ENCODE assay signal across 12 cellular contexts in the genomic region with DNA sequence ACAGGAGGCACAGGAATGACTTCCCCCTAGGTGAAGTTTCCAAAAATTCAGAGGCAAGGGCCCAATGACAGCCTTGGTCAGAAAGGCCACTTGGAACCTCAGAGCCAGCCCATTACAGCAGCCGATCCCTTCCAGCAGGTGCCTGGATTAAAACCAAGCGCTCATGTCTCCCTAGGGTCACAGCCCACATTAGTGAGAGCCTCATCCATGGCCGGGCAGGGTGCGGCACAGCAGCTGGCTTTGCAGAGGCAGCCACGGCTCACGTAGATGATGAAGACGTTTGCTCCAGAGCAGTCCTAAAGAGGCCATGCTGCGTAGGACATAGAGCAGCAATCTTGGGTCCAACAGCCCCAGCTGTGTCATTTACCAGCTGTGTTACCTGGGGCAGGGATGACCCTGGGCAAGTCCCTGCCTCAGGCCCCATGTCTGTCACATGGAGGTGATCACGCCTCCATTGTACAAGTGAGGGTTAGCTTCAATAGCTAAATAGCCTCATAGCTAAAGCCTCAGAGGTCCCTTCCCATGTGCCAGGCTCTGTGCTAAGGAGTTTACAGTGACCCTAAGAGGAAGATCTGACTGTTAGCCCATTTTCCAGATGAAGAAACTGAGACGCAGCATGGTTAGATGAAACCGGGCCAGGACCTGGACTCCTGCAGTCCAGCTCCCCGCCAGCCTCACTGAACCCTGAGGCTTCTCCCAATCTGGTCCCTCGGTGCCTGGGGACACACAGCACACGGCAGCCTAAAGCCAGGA. TPM values are rescaled to one million over a fixed set of nuclear protein-coding genes. Genes with fewer than 3 reads are reported as not detected.
DNase-seq lines count a peak whose midpoint lies in the region; ATAC-seq, FAIRE-seq and TF ChIP-seq lines count a peak whose summit lies in the region.
"Had no signal": no experiment of that assay in that cellular context is flagged by ENCODE, and none has a peak within 500 bp of the region (broad histone marks: within the 10 kb centered on the region; RNA-seq: fewer than 3 reads in every experiment).

No MANE protein-coding gene starts in this region.

- H2AFZ ChIP-seq in hepatocyte (no peak overlapping the region), trophoblast cell (ENCODE audit: insufficient read depth, low read length, poor library complexity) (no peak overlapping the region)

- no peak for FAIRE-seq in D721Med (lab: Jason Lieb, UNC)
- FAIRE-seq: islet of Langerhans had no signal

- peaks cover 48% of the 10 kb centered on the region for H3K79me2 ChIP-seq in hepatocyte
- H3K79me2 ChIP-seq in trophoblast cell (ENCODE audit: control insufficient read depth, insufficient read depth, low read length, poor library complexity) = peaks cover 9% of the 10 kb centered on the region

- H3K23ac ChIP-seq in trophoblast cell (ENCODE audit: low read length) = no peak overlapping the region

- peak overlapping the region; percentile 25 for H4K8ac ChIP-seq in trophoblast cell (ENCODE audit: low read depth, low read length)

- H3K27me3 ChIP-seq in hepatocyte (no peaks in the 10 kb centered on the region), trophoblast cell (ENCODE audit: insufficient read depth, low read length) (no peaks in the 10 kb centered on the region)
- H3K27me3 ChIP-seq: neutrophil had no signal

- H3K14ac ChIP-seq in trophoblast cell (ENCODE audit: low read length) = peak overlapping the region; percentile 67

- peak overlapping the region; percentile 49 for H2BK120ac ChIP-seq in trophoblast cell (ENCODE audit: insufficient read depth, low read length, poor library complexity)

- peaks cover 44% of the 10 kb centered on the region for H3K79me1 ChIP-seq in trophoblast cell (ENCODE audit: low read length)

- H4K12ac ChIP-seq in trophoblast cell (ENCODE audit: low read depth, low read length) = peak overlapping the region; percentile 23

- peak; percentile 8 for TF ChIP-seq POLR2A in GM15510 (IDR thresholded peaks at IDR 0.05; ENCODE audit: borderline replicate concordance, extremely low read depth, insufficient read length)

- no peak overlapping the region for H3K4me3 ChIP-seq in hepatocyte
- H3K4me3 ChIP-seq in trophoblast cell (ENCODE audit: low read depth, low read length) = no peak overlapping the region

- H2AK5ac ChIP-seq in trophoblast cell (ENCODE audit: low read length) = peak overlapping the region; percentile 67

- no peak for ATAC-seq in GM18519 (IDR thresholded peaks at IDR 0.05; ENCODE audit: low FRiP score, unreplicated experiment)
- ATAC-seq in HG03457 (IDR thresholded peaks at IDR 0.05; ENCODE audit: unreplicated experiment) = no peak

- H3K4me2 ChIP-seq in hepatocyte (no peak overlapping the region), trophoblast cell (ENCODE audit: low read length) (no peak overlapping the region)

- peak overlapping the region; percentile 73 for H3K18ac ChIP-seq in trophoblast cell (ENCODE audit: low read length)

- peaks cover 17% of the 10 kb centered on the region for H4K20me1 ChIP-seq in hepatocyte (ENCODE audit: insufficient read depth, poor library complexity, severe bottlenecking)

- H3K27ac ChIP-seq in RWPE1 (peak overlapping the region; percentile 90), hepatocyte (peak overlapping the region; percentile 10), trophoblast cell (ENCODE audit: low read depth, low read length) (peak overlapping the region; percentile 68)

- peak overlapping the region; percentile 11 for H3K4ac ChIP-seq in trophoblast cell (ENCODE audit: low read depth, low read length)

- DNase-seq in RWPE1 (ENCODE audit: low spot score) (no peak), hepatocyte (ENCODE audit: low spot score) (no peak), trophoblast cell (peak; percentile 78 to 86), D721Med (ENCODE audit: insufficient read length, low spot score) (no peak)
- DNase-seq in activated effector memory CD4-positive, alpha-beta T cell treated with anti-CD3 and anti-CD28 coated beads, Interleukin-2, amount 50 U/mL, for 16 hours = no peak
- DNase-seq: activated CD4-positive, CD25-positive, alpha-beta regulatory T cell treated with anti-CD3 and anti-CD28 coated beads, Interleukin-2, amount 50 U/mL, for 72 hours; NCI-H2107 had no signal

- 91% methylated on average over 14 of the region's 14 CpGs for WGBS in hepatocyte (ENCODE audit: low lambda C conversion rate, missing lambda C conversion rate)
- no CpG with 5 or more reads among the region's 14 CpGs for WGBS in trophoblast cell (ENCODE audit: extremely low coverage, insufficient coverage, insufficient read length)

- peak overlapping the region; percentile 60 for H4K91ac ChIP-seq in trophoblast cell (ENCODE audit: low read depth, low read length)

- H3K9ac ChIP-seq in trophoblast cell (ENCODE audit: low read length) = no peak overlapping the region

- CTCF ChIA-PET in RWPE1 (lab: Yijun Ruan, JAX) = interaction anchor here (0.6 kb wide), 1 partner anchor 1081 kb away, joined by 3 read pairs; no protein-coding TSS in a partner anchor

- H3K9me3 ChIP-seq in hepatocyte (ENCODE audit: low read depth) (no peaks in the 10 kb centered on the region), trophoblast cell (ENCODE audit: insufficient read depth, low read depth, low read length) (no peaks in the 10 kb centered on the region)
- H3K9me3 ChIP-seq: neutrophil had no signal

- TF ChIP-seq CTCF in RWPE1 (conservative IDR thresholded peaks at IDR 0.05; ENCODE audit: low read depth) = no peak
- no peak for TF ChIP-seq CTCF in hepatocyte (IDR thresholded peaks at IDR 0.05; ENCODE audit: poor library complexity)
- no peak for TF ChIP-seq CTCF in D721Med (IDR thresholded peaks at IDR 0.05; ENCODE audit: insufficient read depth, missing control alignments)

- peaks cover 5% of the 10 kb centered on the region for H3K4me1 ChIP-seq in hepatocyte (ENCODE audit: insufficient read depth)
- H3K4me1 ChIP-seq in trophoblast cell (ENCODE audit: control insufficient read depth in 1 of 2, insufficient read depth in 2 of 2, low read length in 2 of 2) = peaks cover 72 to 76% of the 10 kb centered on the region in 2 experiments

- peak overlapping the region; percentile 34 for H2BK5ac ChIP-seq in trophoblast cell (ENCODE audit: low read depth, low read length, poor library complexity)

- no peaks in the 10 kb centered on the region for H3K36me3 ChIP-seq in hepatocyte (replicated peaks; ENCODE audit: insufficient read depth, low read depth)
- peaks cover 3 to 7% of the 10 kb centered on the region in 2 experiments for H3K36me3 ChIP-seq in trophoblast cell (ENCODE audit: control insufficient read depth in 1 of 2, insufficient read depth in 2 of 2, low read length in 2 of 2)

- H3K9me2 ChIP-seq in hepatocyte (replicated peaks; ENCODE audit: insufficient read depth) = no peaks in the 10 kb centered on the region

- H2BK12ac ChIP-seq in trophoblast cell (ENCODE audit: low read length) = peak overlapping the region; percentile 58

- POLR2A ChIA-PET in RWPE1 (lab: Yijun Ruan, JAX; ENCODE audit: low non-redundant PET) = no interaction called here

RNA-seq across cellular contexts. Expression of a gene that starts 39.2 kb away (rescaled TPM):
- total RNA-seq in hepatocyte = 33.5 and 35.7 TPM in 2 replicates
- polyA plus RNA-seq in hepatocyte = 41.6 and 44.7 TPM in 2 replicates
- 51.6 and 53.5 TPM in 2 replicates for polyA plus RNA-seq in trophoblast cell (2013)

Comparison
In these comparisons a context has a peak if more than half of its experiments do, and no peak if none do; other contexts are left out.
1. DNase-seq: peak in trophoblast cell (2 of 2); none in RWPE1 (single experiment), hepatocyte (single experiment), activated effector memory CD4-positive, alpha-beta T cell treated with anti-CD3 and anti-CD28 coated beads, Interleukin-2, amount 50 U/mL, for 16 hours (single experiment) and D721Med (single experiment).
2. H3K27ac ChIP-seq: peak in every context shown above with its lines; median percentile 90 in RWPE1; 68 in trophoblast cell; 10 in hepatocyte.